ENCODE assay signal across 8 cellular contexts in the genomic region with DNA sequence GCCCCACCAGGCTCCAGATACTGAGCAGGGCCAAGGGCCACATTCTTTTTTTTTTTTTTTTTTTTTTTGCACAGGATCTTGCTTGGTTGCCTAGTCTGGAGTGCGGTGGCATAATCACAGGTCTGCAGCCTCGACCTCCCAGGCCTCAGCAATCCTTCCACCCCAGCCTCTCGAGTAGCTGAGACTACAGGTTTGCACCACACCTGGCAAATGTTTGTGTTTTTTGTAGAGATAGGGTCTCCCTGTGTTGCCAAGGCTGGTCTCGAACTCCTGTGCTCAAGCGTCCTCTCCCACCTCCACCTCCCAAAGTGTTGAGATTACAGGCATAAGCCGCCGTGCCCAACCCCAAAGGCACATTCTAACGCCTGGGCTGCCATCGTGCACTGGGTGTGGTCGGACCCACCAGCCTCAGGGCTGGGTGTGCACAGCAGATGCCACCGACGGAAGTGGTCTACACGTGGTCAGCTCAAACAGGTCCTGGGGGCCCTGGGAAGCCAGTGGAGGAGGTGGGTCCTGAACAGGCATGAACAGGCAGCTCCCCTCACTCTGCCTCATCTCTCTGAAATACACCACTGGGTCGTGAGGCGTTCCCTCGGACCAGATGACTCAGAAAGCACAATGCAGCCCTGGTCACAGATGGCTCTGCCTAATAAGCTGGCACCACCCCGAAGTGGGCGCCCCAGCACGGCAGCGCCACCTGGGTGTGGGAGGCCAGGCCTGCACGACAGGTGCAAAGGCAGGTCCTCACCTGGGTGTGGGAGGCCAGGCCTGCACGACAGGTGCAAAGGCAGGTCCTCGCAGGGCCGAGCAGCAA. TPM values are rescaled to one million over a fixed set of nuclear protein-coding genes. Genes with fewer than 3 reads are reported as not detected.
DNase-seq lines count a peak whose midpoint lies in the region; ATAC-seq and TF ChIP-seq lines count a peak whose summit lies in the region.

No MANE protein-coding gene starts in this region.

- CTCF ChIA-PET in RWPE1 (lab: Yijun Ruan, JAX) = interaction anchor here (0.5 to 1.0 kb wide), 5 partner anchors 22 to 167 kb away, joined by 3 read pairs; a partner anchor contains a TSS

- H3K27ac ChIP-seq in RWPE1 (peak overlapping the region; percentile 79), mesendoderm (ENCODE audit: low read depth, low read length) (no peak overlapping the region)

- no peaks in the 10 kb centered on the region for H3K79me1 ChIP-seq in mesendoderm (ENCODE audit: low read length)

- no peaks in the 10 kb centered on the region for H3K79me2 ChIP-seq in mesendoderm (ENCODE audit: control insufficient read depth, insufficient read depth, low read length)

- H2AK5ac ChIP-seq in mesendoderm (ENCODE audit: low read length) = no peak overlapping the region

- no peak overlapping the region for H3K9ac ChIP-seq in mesendoderm (ENCODE audit: low read length)

- H3K36me3 Mint-ChIP-seq in activated naive CD8-positive, alpha-beta T cell treated with anti-CD3 and anti-CD28 coated beads, Interleukin-2, amount 50 U/mL, for 24 hours (ENCODE audit: low read depth) = no peaks in the 10 kb centered on the region
- H3K36me3 Mint-ChIP-seq in type B pancreatic cell = no peaks in the 10 kb centered on the region

- H2BK15ac ChIP-seq in mesendoderm (replicated peaks; ENCODE audit: low read depth) = no peak overlapping the region

- H3K4me1 ChIP-seq in mesendoderm (ENCODE audit: control insufficient read depth, low read depth, low read length) = peaks cover 5% of the 10 kb centered on the region

- TF ChIP-seq CTCF in RWPE1 (conservative IDR thresholded peaks at IDR 0.05; ENCODE audit: low read depth) (peak; percentile 76), type B pancreatic cell (conservative IDR thresholded peaks at IDR 0.05) (peak; percentile 52)

- no peak overlapping the region for H3K27ac Mint-ChIP-seq in activated naive CD8-positive, alpha-beta T cell treated with anti-CD3 and anti-CD28 coated beads, Interleukin-2, amount 50 U/mL, for 24 hours
- no peak overlapping the region for H3K27ac Mint-ChIP-seq in type B pancreatic cell

- H3K27me3 ChIP-seq in H7 (ENCODE audit: control insufficient read depth, insufficient read depth, low read length) (no peaks in the 10 kb centered on the region; the same call in 1 of the 2 replicates), mesendoderm (ENCODE audit: insufficient read depth, low read length, poor library complexity) (no peaks in the 10 kb centered on the region)

- no peak overlapping the region for H3K4me3 Mint-ChIP-seq in activated naive CD8-positive, alpha-beta T cell treated with anti-CD3 and anti-CD28 coated beads, Interleukin-2, amount 50 U/mL, for 24 hours
- H3K4me3 Mint-ChIP-seq in type B pancreatic cell = no peak overlapping the region

- POLR2A ChIA-PET in RWPE1 (lab: Yijun Ruan, JAX; ENCODE audit: low non-redundant PET) = interaction anchor here (1.0 kb wide), 1 partner anchor 30 kb away, joined by 10 read pairs; a partner anchor contains a TSS

- peaks cover 34% of the 10 kb centered on the region for H3K27me3 Mint-ChIP-seq in activated naive CD8-positive, alpha-beta T cell treated with anti-CD3 and anti-CD28 coated beads, Interleukin-2, amount 50 U/mL, for 24 hours
- peaks cover 9% of the 10 kb centered on the region for H3K27me3 Mint-ChIP-seq in type B pancreatic cell

- no peak overlapping the region for H2BK5ac ChIP-seq in mesendoderm (ENCODE audit: low read length)

- no peaks in the 10 kb centered on the region for H3K9me3 Mint-ChIP-seq in activated naive CD8-positive, alpha-beta T cell treated with anti-CD3 and anti-CD28 coated beads, Interleukin-2, amount 50 U/mL, for 24 hours
- H3K9me3 Mint-ChIP-seq in type B pancreatic cell = no peaks in the 10 kb centered on the region

- no peak overlapping the region for H4K8ac ChIP-seq in mesendoderm (ENCODE audit: low read depth, low read length)

- no peaks in the 10 kb centered on the region for H3K36me3 ChIP-seq in H7 (replicated peaks; ENCODE audit: control insufficient read depth, insufficient read depth, low read length)
- H3K36me3 ChIP-seq in mesendoderm (ENCODE audit: control insufficient read depth, insufficient read depth, low read length) = no peaks in the 10 kb centered on the region

- H3K4me3 ChIP-seq in H7 (ENCODE audit: insufficient read depth, low read depth, low read length) (no peak overlapping the region), mesendoderm (ENCODE audit: low read length) (no peak overlapping the region)

- ATAC-seq in activated naive CD8-positive, alpha-beta T cell treated with anti-CD3 and anti-CD28 coated beads, Interleukin-2, amount 50 U/mL, for 24 hours = peak; percentile 64
- no peak for ATAC-seq in GM21360 (IDR thresholded peaks at IDR 0.05; ENCODE audit: unreplicated experiment)

- no peak overlapping the region for H2BK120ac ChIP-seq in mesendoderm (ENCODE audit: low read depth, low read length)

- H3K23ac ChIP-seq in mesendoderm (ENCODE audit: low read length) = no peak overlapping the region

- no CpG with 5 or more reads among the region's 24 CpGs for WGBS in mesendoderm (ENCODE audit: extremely low coverage, insufficient coverage, low lambda C conversion rate)

- H3K56ac ChIP-seq in mesendoderm (ENCODE audit: low read length) = no peak overlapping the region

- no peak overlapping the region for H3K18ac ChIP-seq in mesendoderm (ENCODE audit: low read length)

- no peak overlapping the region for H3K4ac ChIP-seq in mesendoderm (ENCODE audit: low read depth, low read length)

- peaks cover 11% of the 10 kb centered on the region for H3K4me1 Mint-ChIP-seq in activated naive CD8-positive, alpha-beta T cell treated with anti-CD3 and anti-CD28 coated beads, Interleukin-2, amount 50 U/mL, for 24 hours
- H3K4me1 Mint-ChIP-seq in type B pancreatic cell (ENCODE audit: unreplicated experiment) = no peaks in the 10 kb centered on the region

- peak; percentile 61 for DNase-seq in AG08395 (ENCODE audit: low spot score)
- DNase-seq in H7 = peak; percentile 95
- DNase-seq in RWPE1 (ENCODE audit: low spot score) = peak; percentile 85
- peak; percentile 60 for DNase-seq in activated naive CD8-positive, alpha-beta T cell treated with anti-CD3 and anti-CD28 coated beads, Interleukin-2, amount 50 U/mL, for 24 hours
- peak; percentile 69 for DNase-seq in mesendoderm
- no peak for DNase-seq in type B pancreatic cell (ENCODE audit: extremely low spot score, unreplicated experiment)
- no peak for DNase-seq in hippocampal formation (lab: John Stamatoyannopoulos, UW)

- no peak overlapping the region for H4K5ac ChIP-seq in mesendoderm (ENCODE audit: low read length)

- no peak overlapping the region for H3K4me2 ChIP-seq in mesendoderm (ENCODE audit: low read length)

RNA-seq across cellular contexts. Expression of a gene that starts 5.1 kb away (rescaled TPM):
- 56.0 and 62.6 TPM in 2 replicates for total RNA-seq in H7 (2014; rRNA removed; shearing (Covaris generic))
- 24.9 TPM for polyA plus RNA-seq in mesendoderm (2013, experiment 1 of 2)
- polyA plus RNA-seq in mesendoderm (2013, experiment 2 of 2) = 24.4 TPM
- total RNA-seq in type B pancreatic cell (ENCODE audit: low replicate concordance) = 95.0 and 185 TPM in 2 replicates

RNA-seq across cellular contexts. Expression of a gene that starts 29.9 kb away (rescaled TPM):
- 2.1 and 3.6 TPM in 2 replicates for total RNA-seq in H7 (2014; rRNA removed; shearing (Covaris generic))
- polyA plus RNA-seq in mesendoderm (2013, experiment 1 of 2) = 13.1 TPM
- polyA plus RNA-seq in mesendoderm (2013, experiment 2 of 2) = 14.1 TPM
- total RNA-seq in type B pancreatic cell (ENCODE audit: low replicate concordance) = 51.6 and 156 TPM in 2 replicates

RNA-seq across cellular contexts. Expression of a gene that starts 43.5 kb away (rescaled TPM):
- total RNA-seq in H7 (2014; rRNA removed; shearing (Covaris generic)) = 278 and 328 TPM in 2 replicates
- 612 TPM for polyA plus RNA-seq in mesendoderm (2013, experiment 1 of 2)
- polyA plus RNA-seq in mesendoderm (2013, experiment 2 of 2) = 633 TPM
- total RNA-seq in type B pancreatic cell (ENCODE audit: low replicate concordance) = 175 and 354 TPM in 2 replicates

RNA-seq across cellular contexts. Expression of a gene that starts 50.3 kb away (rescaled TPM):
- total RNA-seq in H7 (2014; rRNA removed; shearing (Covaris generic)) = 1,398 and 1,404 TPM in 2 replicates
- 1,155 TPM for polyA plus RNA-seq in mesendoderm (2013, experiment 1 of 2)
- polyA plus RNA-seq in mesendoderm (2013, experiment 2 of 2) = 1,131 TPM
- 34.1 and 192 TPM in 2 replicates for total RNA-seq in type B pancreatic cell (ENCODE audit: low replicate concordance)

RNA-seq across cellular contexts. Expression of a gene that starts 50.6 kb away (rescaled TPM):
- 39.5 and 44.9 TPM in 2 replicates for total RNA-seq in H7 (2014; rRNA removed; shearing (Covaris generic))
- 24.9 TPM for polyA plus RNA-seq in mesendoderm (2013, experiment 1 of 2)
- 26.3 TPM for polyA plus RNA-seq in mesendoderm (2013, experiment 2 of 2)
- total RNA-seq in type B pancreatic cell (ENCODE audit: low replicate concordance) = 36.2 and 44.0 TPM in 2 replicates

Comparison
In these comparisons a context has a peak if more than half of its experiments do, and no peak if none do; other contexts are left out.
1. DNase-seq: peak in AG08395 (single experiment), H7 (single experiment), RWPE1 (single experiment), activated naive CD8-positive, alpha-beta T cell treated with anti-CD3 and anti-CD28 coated beads, Interleukin-2, amount 50 U/mL, for 24 hours (single experiment) and mesendoderm (single experiment); none in type B pancreatic cell (single experiment) and hippocampal formation (0 of 2).
2. RNA of a gene that starts 29.9 kb away (total RNA-seq): 51.6 to 156 TPM in type B pancreatic cell; 2.1 to 3.6 TPM in H7; every median in the first group is over 10 times any median in the second.